9 cellular contexts compared by ENCODE assay signal in genomic region chr6:149895702-149896310, GRCh38. TPM values are rescaled to one million over a fixed set of nuclear protein-coding genes. Genes with fewer than 3 reads are reported as not detected.
DNase-seq lines count a peak whose midpoint lies in the region; ATAC-seq and TF ChIP-seq lines count a peak whose summit lies in the region.
"Had no signal": no experiment of that assay in that cellular context is flagged by ENCODE, and none has a peak within 500 bp of the region (broad histone marks: within the 10 kb centered on the region; RNA-seq: fewer than 3 reads in every experiment).

No MANE protein-coding gene starts in this region.

- TF ChIP-seq CTCF in Calu3 (IDR thresholded peaks at IDR 0.05; ENCODE audit: unreplicated experiment) (no peak), heart right ventricle (IDR thresholded peaks at IDR 0.05) (no peak), stomach (IDR thresholded peaks at IDR 0.05) (no peak)

- H3K36me3 Mint-ChIP-seq in Calu3 (ENCODE audit: insufficient read depth, unreplicated experiment), result no peaks in the 10 kb centered on the region
- H3K36me3 Mint-ChIP-seq: stimulated activated naive B cell treated with anti-CD40 and anti-IgM and Interleukin-4, amounts not matched to agents 10 μg/mL and 1 μg/mL and 100 μg/mL, for 72 hours had no signal

- H3K36me3 ChIP-seq in heart right ventricle, result no peaks in the 10 kb centered on the region
- H3K36me3 ChIP-seq in stomach, result no peaks in the 10 kb centered on the region

- H3K9me3 Mint-ChIP-seq in Calu3 (ENCODE audit: low read depth, unreplicated experiment), result no peaks in the 10 kb centered on the region

- 33 to 34% methylated on average over 5 of the region's 5 CpGs for WGBS in heart right ventricle, 2 donors
- WGBS in stomach, 5 donors, result 38 to 56% (median 43%) methylated on average over 5 of the region's 5 CpGs

- intact Hi-C loops in Calu3 (cut with micrococcal nuclease; ENCODE audit: unreplicated experiment), result loop anchor here (5.0 kb wide), 1 partner anchor 39 kb away; no protein-coding TSS in a partner anchor
- intact Hi-C loops in heart right ventricle (cut with DNase I), result loop anchor here in 2 of 10 donors (2.0 kb wide), 2 partner anchors 29 to 31 kb away; partner anchors contain the start of gene LRP11 (in 1 of the 2)
- intact Hi-C loops in stomach (cut with DNase I; ENCODE audit: low total_unique reads), result no loop called here

- H3K27me3 ChIP-seq in heart right ventricle (no peaks in the 10 kb centered on the region), stomach (no peaks in the 10 kb centered on the region)

- CTCF ChIA-PET in Calu3 (lab: Charles Lee), result interaction anchor here (1.3 kb wide), 1 partner anchor 14 kb away, joined by 4 read pairs; no protein-coding TSS in a partner anchor

- H3K4me3 Mint-ChIP-seq in Calu3 (ENCODE audit: low read depth, unreplicated experiment), result no peak overlapping the region
- H3K4me3 Mint-ChIP-seq: stimulated activated naive B cell treated with anti-CD40 and anti-IgM and Interleukin-4, amounts not matched to agents 10 μg/mL and 1 μg/mL and 100 μg/mL, for 72 hours had no signal

- TF ChIP-seq POLR2A in stomach (IDR thresholded peaks at IDR 0.05), result no peak

- no peak for TF ChIP-seq EP300 in stomach (IDR thresholded peaks at IDR 0.05)

- peaks cover 8% of the 10 kb centered on the region for H3K27me3 Mint-ChIP-seq in Calu3 (ENCODE audit: unreplicated experiment)

- H3K4me1 ChIP-seq in heart right ventricle (peaks cover 6 to 35% (median 27%) of the 10 kb centered on the region in 9 donors), stomach (peaks cover 30 to 41% (median 36%) of the 10 kb centered on the region in 4 donors)

- peaks cover 55% of the 10 kb centered on the region for H3K4me1 Mint-ChIP-seq in Calu3 (ENCODE audit: low read depth, unreplicated experiment)

- no peak overlapping the region for H3K27ac Mint-ChIP-seq in Calu3 (ENCODE audit: unreplicated experiment)
- H3K27ac Mint-ChIP-seq: stimulated activated naive B cell treated with anti-CD40 and anti-IgM and Interleukin-4, amounts not matched to agents 10 μg/mL and 1 μg/mL and 100 μg/mL, for 72 hours had no signal

- H3K27ac ChIP-seq in heart right ventricle, result peak overlapping the region in 9 of 10 donors; percentile 51 to 83 (median 65)
- peak overlapping the region; percentile 59 to 87 (median 77) for H3K27ac ChIP-seq in stomach

- no TSS peak for BruUV-seq in Calu3 (replicated peaks; lab: Mats Ljungman, UMichigan)

- H3K4me3 ChIP-seq in heart right ventricle, result no peak overlapping the region
- H3K4me3 ChIP-seq in stomach, result no peak overlapping the region

- H3K9me3 ChIP-seq in heart right ventricle, result no peaks in the 10 kb centered on the region
- no peaks in the 10 kb centered on the region for H3K9me3 ChIP-seq in stomach

- ATAC-seq in heart right ventricle, result peak; percentile 19 to 89 (median 82)
- ATAC-seq in HG03342 (IDR thresholded peaks at IDR 0.05; ENCODE audit: unreplicated experiment), result no peak

- DNase-seq in Calu3 (peak; percentile 52), MV-4-11 (lab: John Stamatoyannopoulos, UW) (peak; percentile 84), activated T-cell treated with anti-CD3 and anti-CD28 coated beads for 48 hours (ENCODE audit: low read depth) (peak; percentile 13), heart right ventricle (peak; percentile 30 to 68), stomach (no peak), GM19240 (ENCODE audit: insufficient read length, low spot score) (no peak), GOT3 (lab: John Stamatoyannopoulos, UW) (no peak)
- DNase-seq: stimulated activated naive B cell treated with anti-CD40 and anti-IgM and Interleukin-4, amounts not matched to agents 10 μg/mL and 1 μg/mL and 100 μg/mL, for 72 hours had no signal

RNA-seq across cellular contexts. Expression of gene RAET1E, which starts 2.1 kb away (rescaled TPM):
- total RNA-seq in Calu3 (2022) (0.22 TPM in 1 of 2 replicates, not detected in the other), heart right ventricle (1 to 10 TPM in 1 of 10 donors, under 1 TPM in 6, not detected in 3; 0.15 to 1.4 (median 0.48) TPM), stomach (not detected)
- polyA plus RNA-seq in heart right ventricle (under 1 TPM; 0.29 to 0.33 TPM), stomach (1 to 10 TPM in 1 of 3 donors, under 1 TPM in 1, not detected in 1; 0.19 to 2.6 TPM)

RNA-seq across cellular contexts. Expression of gene RAET1G, which starts 27.1 kb away (rescaled TPM):
- total RNA-seq in Calu3 (2022) (0.54 TPM in 1 of 2 replicates, not detected in the other), heart right ventricle (under 1 TPM in 3 of 10 donors, not detected in 7; 0.21 to 0.37 (median 0.36) TPM), stomach (under 1 TPM in 1 of 5 donors, not detected in 4; 0.89 TPM)
- polyA plus RNA-seq in heart right ventricle (under 1 TPM in 1 of 2 donors, not detected in 1; 0.32 TPM), stomach (1 to 10 TPM in 1 of 3 donors, not detected in 2; 3.1 TPM)

RNA-seq across cellular contexts. Expression of gene LRP11, which starts 31.6 kb away (rescaled TPM):
- total RNA-seq in Calu3 (2022) (27.4 and 31.1 TPM in 2 replicates), heart right ventricle (10 to 100 TPM in 9 of 10 donors, 1 to 10 TPM in 1; 7.6 to 21.0 (median 15.3) TPM), stomach (10 to 100 TPM in 3 of 5 donors, 1 to 10 TPM in 2; 1.8 to 80.8 (median 23.9) TPM)
- polyA plus RNA-seq in heart right ventricle (1 to 10 TPM in 1 of 2 donors, under 1 TPM in 1; 0.51 to 5.2 TPM), stomach (10 to 100 TPM in 1 of 3 donors, 1 to 10 TPM in 2; 2.0 to 18.1 (median 7.4) TPM)

RNA-seq across cellular contexts. Expression of gene ULBP2, which starts 46.0 kb away (rescaled TPM):
- total RNA-seq in Calu3 (2022), result 7.1 and 7.6 TPM in 2 replicates
- total RNA-seq in heart right ventricle, result 1 to 10 TPM in 5 of 10 donors, under 1 TPM in 5; 0.46 to 2.4 (median 1.0) TPM
- 1 to 10 TPM in 1 of 2 donors, not detected in 1; 2.7 TPM for polyA plus RNA-seq in heart right ventricle
- 1 to 10 TPM in 1 of 5 donors, not detected in 4; 1.4 TPM for total RNA-seq in stomach
- polyA plus RNA-seq in stomach, result under 1 TPM in 2 of 3 donors, not detected in 1; 0.31 to 0.43 TPM

Comparison
In these comparisons a context has a peak if more than half of its experiments do, and no peak if none do; other contexts are left out.
1. DNase-seq: peak in Calu3 (single experiment), MV-4-11 (single experiment), activated T-cell treated with anti-CD3 and anti-CD28 coated beads for 48 hours (single experiment) and heart right ventricle (2 of 2); none in stomach (single experiment), GM19240 (single experiment) and GOT3 (single experiment).